8 cellular contexts compared by ENCODE assay signal in the genomic region with DNA sequence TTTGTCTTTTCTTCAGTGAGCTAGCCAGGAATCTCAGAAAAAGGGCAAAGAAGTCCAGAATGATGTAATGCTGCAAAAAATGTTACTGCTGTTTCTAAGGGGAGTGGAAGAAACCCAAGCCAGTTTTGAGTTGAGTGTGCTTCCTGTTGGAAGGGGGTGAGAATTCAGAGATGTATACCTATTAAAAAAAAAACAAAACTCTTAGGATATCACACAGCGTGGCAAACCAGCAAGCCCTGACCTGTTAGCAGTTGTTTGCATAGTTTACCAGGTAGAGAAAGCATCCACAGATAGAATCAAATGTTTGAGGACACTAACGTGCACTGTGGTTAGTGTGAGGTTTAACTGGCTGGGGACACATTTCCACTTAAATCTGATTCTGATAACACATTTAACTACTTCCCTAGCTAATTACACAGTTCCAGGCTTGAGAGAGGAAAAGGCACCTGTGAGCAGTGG. TPM values are rescaled to one million over a fixed set of nuclear protein-coding genes. Genes with fewer than 3 reads are reported as not detected.
DNase-seq lines count a peak whose midpoint lies in the region; ATAC-seq and TF ChIP-seq lines count a peak whose summit lies in the region.

No MANE protein-coding gene starts in this region.

- DNase-seq in AG04450 (ENCODE audit: low read depth, low spot score) (no peak), chondrocyte (ENCODE audit: low spot score) (no peak), suprapubic skin (ENCODE audit: low spot score in 2 of 2) (no peak), glomerular visceral epithelial cell (ENCODE audit: extremely low spot score) (no peak), NCI-H1436 treated with DMSO at 0.1 percent for 48 hours (lab: John Stamatoyannopoulos, UW) (no peak), MV-4-11 (lab: John Stamatoyannopoulos, UW) (no peak)

- no peak for TF ChIP-seq CTCF in AG04450 (IDR thresholded peaks at IDR 0.05; ENCODE audit: low read depth, low read length)
- TF ChIP-seq CTCF in chondrocyte (IDR thresholded peaks at IDR 0.05): no peak
- TF ChIP-seq CTCF in suprapubic skin (IDR thresholded peaks at IDR 0.05): no peak

- no peak for TF ChIP-seq POLR2A in suprapubic skin (IDR thresholded peaks at IDR 0.05)

- H3K9me3 ChIP-seq in AG04450 (ENCODE audit: control insufficient read depth, insufficient read depth, low read length) (no peaks in the 10 kb centered on the region), suprapubic skin (no peaks in the 10 kb centered on the region)

- H3K27ac ChIP-seq in AG04450 (ENCODE audit: low read depth, low read length): peak overlapping the region; percentile 70
- no peak overlapping the region for H3K27ac ChIP-seq in suprapubic skin

- H3K27me3 Mint-ChIP-seq in chondrocyte (ENCODE audit: low read depth): no peaks in the 10 kb centered on the region

- WGBS in suprapubic skin: 34% methylated on average over 2 of the region's 2 CpGs

- H3K36me3 Mint-ChIP-seq in chondrocyte (ENCODE audit: low read depth): peaks cover 24% of the 10 kb centered on the region

- H3K27me3 ChIP-seq in AG04450 (ENCODE audit: control insufficient read depth, insufficient read depth, low read length) (no peaks in the 10 kb centered on the region), suprapubic skin (no peaks in the 10 kb centered on the region)

- peak; percentile 72 for ATAC-seq in GM19395 (IDR thresholded peaks at IDR 0.05; ENCODE audit: unreplicated experiment)
- peak; percentile 76 for ATAC-seq in HG03175 (IDR thresholded peaks at IDR 0.05; ENCODE audit: unreplicated experiment)

- POLR2A ChIA-PET in AG04450 (lab: Yijun Ruan, JAX): no interaction called here

- H3K4me3 Mint-ChIP-seq in chondrocyte (ENCODE audit: unreplicated experiment): no peak overlapping the region

- H3K4me1 Mint-ChIP-seq in chondrocyte (ENCODE audit: low read depth): peaks cover 77% of the 10 kb centered on the region

- TF ChIP-seq EP300 in suprapubic skin (IDR thresholded peaks at IDR 0.05): no peak

- no peak overlapping the region for H3K4me3 ChIP-seq in AG04450 (ENCODE audit: low read depth, low read length)
- no peak overlapping the region for H3K4me3 ChIP-seq in suprapubic skin

- H3K9me3 Mint-ChIP-seq in chondrocyte (ENCODE audit: low read depth): peaks cover 3% of the 10 kb centered on the region

- peaks cover 11% of the 10 kb centered on the region for H3K4me1 ChIP-seq in suprapubic skin

- peak overlapping the region; percentile 91 for H3K27ac Mint-ChIP-seq in chondrocyte (ENCODE audit: unreplicated experiment)

- no peaks in the 10 kb centered on the region for H3K36me3 ChIP-seq in suprapubic skin

- CTCF ChIA-PET in AG04450 (lab: Charles Lee): interaction anchor here (4.8 kb wide), 1 partner anchor 13 kb away, joined by 18 read pairs; no protein-coding TSS in a partner anchor

RNA-seq across cellular contexts. Expression of gene BASP1, which starts 11.4 kb away (rescaled TPM):
- polyA plus RNA-seq in AG04450 (2011; rRNA removed): 181 and 227 TPM in 2 replicates
- 32.9 and 47.9 TPM in 2 replicates for polyA minus RNA-seq in AG04450 (2011; rRNA and poly(A)+ RNA removed)
- 181 to 189 TPM (median 182 TPM) in 3 replicates for total RNA-seq in chondrocyte
- total RNA-seq in suprapubic skin: 10 to 100 TPM; 20.7 to 31.9 (median 26.2) TPM
